In the genomic region with DNA sequence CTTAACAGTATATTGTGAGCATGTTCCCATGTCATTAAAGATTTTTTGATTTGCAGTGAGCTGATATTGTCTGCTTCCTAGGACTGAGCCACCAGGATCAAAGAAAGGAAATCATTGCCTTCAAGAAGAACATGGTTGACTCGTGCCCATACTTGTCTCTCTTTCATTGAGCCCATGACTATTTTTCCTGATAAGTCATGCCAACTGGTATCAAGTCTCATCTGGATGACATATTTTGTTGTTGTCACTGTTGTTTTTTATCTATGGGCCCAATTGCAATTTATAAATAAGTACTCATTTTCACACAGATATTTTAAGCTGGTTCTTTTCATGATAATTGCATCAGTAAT, we compare ENCODE assay signal across 27 cellular contexts. TPM values are rescaled to one million over a fixed set of nuclear protein-coding genes. Genes with fewer than 3 reads are reported as not detected.
A peak's percentile ranks its signal among the peaks of the same experiment; 100 is the strongest.
DNase-seq lines count a peak whose midpoint lies in the region; ATAC-seq and TF ChIP-seq lines count a peak whose summit lies in the region.
"Had no signal": no experiment of that assay in that cellular context is flagged by ENCODE, and none has a peak within 500 bp of the region (broad histone marks: within the 10 kb centered on the region; RNA-seq: fewer than 3 reads in every experiment).

No MANE protein-coding gene starts in this region.

- H4K20me1 ChIP-seq in DOHH2 (ENCODE audit: control insufficient read depth, insufficient read depth, low read depth, low read length) = no peaks in the 10 kb centered on the region

- no peaks in the 10 kb centered on the region for H3K36me3 ChIP-seq in DOHH2 (ENCODE audit: control insufficient read depth, low read length)
- H3K36me3 ChIP-seq in endodermal cell (ENCODE audit: control insufficient read depth, insufficient read depth, low read length) = no peaks in the 10 kb centered on the region
- no peaks in the 10 kb centered on the region for H3K36me3 ChIP-seq in spleen
- H3K36me3 ChIP-seq: HAP-1, heart left ventricle, left ventricle myocardium inferior, right atrium auricular region, tibial nerve had no signal

- H3K27me3 Mint-ChIP-seq in endodermal cell (ENCODE audit: insufficient read depth) = no peaks in the 10 kb centered on the region
- H3K27me3 Mint-ChIP-seq: activated CD8-positive, alpha-beta T cell treated with anti-CD3 and anti-CD28 coated beads for 36 hours; activated naive CD4-positive, alpha-beta T cell treated with anti-CD3 and anti-CD28 coated beads, Interleukin-2, amount 10 ng/mL, durations not matched to agents 7 days and 5 days; T-helper 17 cell had no signal

- WGBS in endodermal cell (ENCODE audit: insufficient coverage in 1 of 2, insufficient read length in 1 of 2), 2 experiments = 86 to 89% methylated on average over 1 of the region's 1 CpG
- WGBS in spleen, 5 donors = 53 to 80% (median 67%) methylated on average over 1 of the region's 1 CpG

- H3K27me3 ChIP-seq in DOHH2 (ENCODE audit: control insufficient read depth, low read length) = no peaks in the 10 kb centered on the region
- H3K27me3 ChIP-seq in endodermal cell (ENCODE audit: control insufficient read depth, insufficient read depth, low read length, poor library complexity, severe bottlenecking) = no peaks in the 10 kb centered on the region
- no peaks in the 10 kb centered on the region for H3K27me3 ChIP-seq in spleen (replicated peaks in 1 of 7)
- H3K27me3 ChIP-seq: heart left ventricle, right atrium auricular region, tibial nerve had no signal

- peaks cover 53% of the 10 kb centered on the region for H3K79me2 ChIP-seq in DOHH2 (ENCODE audit: control insufficient read depth, low read length)

- no peaks in the 10 kb centered on the region for H3K9me2 ChIP-seq in DOHH2 (replicated peaks; ENCODE audit: control insufficient read depth, low read length)

- TF ChIP-seq CTCF in DOHH2 (IDR thresholded peaks at IDR 0.05; ENCODE audit: low read depth, low read length, poor library complexity, severe bottlenecking) (no peak), endodermal cell (conservative IDR thresholded peaks at IDR 0.05) (no peak), spleen (IDR thresholded peaks at IDR 0.05 in 8 of 11, conservative IDR thresholded peaks at IDR 0.05 in 3 of 11) (no peak)

- H3K4me1 ChIP-seq in DOHH2 (ENCODE audit: control insufficient read depth, low read length) (peaks cover 96% of the 10 kb centered on the region), endodermal cell (ENCODE audit: control insufficient read depth, insufficient read depth, low read length) (peaks cover 6% of the 10 kb centered on the region), spleen (peaks cover 11 to 92% (median 48%) of the 10 kb centered on the region in 6 donors)
- H3K4me1 ChIP-seq: HAP-1, left ventricle myocardium inferior, right atrium auricular region, tibial nerve had no signal

- no peak overlapping the region for H3K9ac ChIP-seq in endodermal cell (ENCODE audit: extremely low read depth, low read length, poor library complexity, severe bottlenecking)

- H3K4me3 ChIP-seq in DOHH2 (ENCODE audit: low read length) (peak overlapping the region; percentile 76), endodermal cell (ENCODE audit: low read length) (no peak overlapping the region), spleen (peak overlapping the region in 1 of 8 donors; percentile 34)
- H3K4me3 ChIP-seq: HAP-1, heart left ventricle, left ventricle myocardium inferior, right atrium auricular region, tibial nerve had no signal

- no peak for ATAC-seq in HG03460 (IDR thresholded peaks at IDR 0.05; ENCODE audit: unreplicated experiment)
- ATAC-seq: activated CD8-positive, alpha-beta T cell treated with anti-CD3 and anti-CD28 coated beads for 36 hours; heart left ventricle had no signal

- no peaks in the 10 kb centered on the region for H3K9me3 Mint-ChIP-seq in endodermal cell
- H3K9me3 Mint-ChIP-seq: activated naive CD4-positive, alpha-beta T cell treated with anti-CD3 and anti-CD28 coated beads, Interleukin-2, amount 10 ng/mL, durations not matched to agents 7 days and 5 days had no signal

- H3K9me3 ChIP-seq in DOHH2 (ENCODE audit: control insufficient read depth, insufficient read depth, low read length) (no peaks in the 10 kb centered on the region), endodermal cell (ENCODE audit: control insufficient read depth, low read length) (no peaks in the 10 kb centered on the region), spleen (no peaks in the 10 kb centered on the region)
- H3K9me3 ChIP-seq: HAP-1, heart left ventricle, left ventricle myocardium inferior, right atrium auricular region, tibial nerve had no signal

- DNase-seq in LHCN-M2 (ENCODE audit: low read depth) (peak; percentile 52), endodermal cell (no peak), spleen (no peak), NOMO-1 (lab: John Stamatoyannopoulos, UW; ENCODE audit: unreplicated experiment in 2 of 2) (no peak)
- DNase-seq in effector CD8-positive, alpha-beta T cell (lab: John Stamatoyannopoulos, UW) = no peak
- DNase-seq: activated CD8-positive, alpha-beta T cell treated with anti-CD3 and anti-CD28 coated beads for 36 hours; activated naive CD4-positive, alpha-beta T cell treated with anti-CD3 and anti-CD28 coated beads, Interleukin-2, amount 10 ng/mL, durations not matched to agents 7 days and 5 days; activated T-cell treated with anti-CD3 and anti-CD28 coated beads, Interleukin-2, amount 50 U/mL, for 1 hour; DMS153; effector memory CD4-positive, alpha-beta T cell; heart left ventricle; left ventricle myocardium inferior; MV-4-11; NCI-H2029; NCI-H510A treated with DMSO at 0.1 percent for 48 hours; nucleus accumbens; SHP77; T-helper 17 cell had no signal

- intact Hi-C loops in spleen (cut with DNase I; ENCODE audit: low total_unique reads) = no loop called here

- no peak for TF ChIP-seq POLR2A in spleen (IDR thresholded peaks at IDR 0.05)

- H3K4me3 Mint-ChIP-seq in endodermal cell = no peak overlapping the region
- H3K4me3 Mint-ChIP-seq: activated CD8-positive, alpha-beta T cell treated with anti-CD3 and anti-CD28 coated beads for 36 hours; activated naive CD4-positive, alpha-beta T cell treated with anti-CD3 and anti-CD28 coated beads, Interleukin-2, amount 10 ng/mL, durations not matched to agents 7 days and 5 days had no signal

- H3K4me1 Mint-ChIP-seq in endodermal cell = peaks cover 14% of the 10 kb centered on the region

- peak overlapping the region; percentile 28 for H3K27ac Mint-ChIP-seq in endodermal cell
- H3K27ac Mint-ChIP-seq: activated CD8-positive, alpha-beta T cell treated with anti-CD3 and anti-CD28 coated beads for 36 hours; activated naive CD4-positive, alpha-beta T cell treated with anti-CD3 and anti-CD28 coated beads, Interleukin-2, amount 10 ng/mL, durations not matched to agents 7 days and 5 days; T-helper 17 cell had no signal

- peaks cover 69% of the 10 kb centered on the region for H3F3A ChIP-seq in DOHH2 (ENCODE audit: control insufficient read depth, insufficient read depth)

- no peaks in the 10 kb centered on the region for H3K36me3 Mint-ChIP-seq in endodermal cell (ENCODE audit: low read depth)

- H3K27ac ChIP-seq in DOHH2 (ENCODE audit: low read depth, low read length) (peak overlapping the region; percentile 100), endodermal cell (ENCODE audit: low read depth, low read length) (no peak overlapping the region), spleen (peak overlapping the region; percentile 63 to 91 (median 76))
- H3K27ac ChIP-seq: C4-2B, heart left ventricle, left ventricle myocardium inferior, right atrium auricular region, VCaP had no signal

- peak overlapping the region; percentile 99 for H3K4me2 ChIP-seq in DOHH2 (ENCODE audit: low read length)

RNA-seq across cellular contexts. Expression of a gene that starts 10.2 kb away (rescaled TPM):
- total RNA-seq in LHCN-M2 (2014; rRNA removed) (0.75 and 0.90 TPM in 2 replicates), endodermal cell (1 to 10 TPM; 2.9 to 9.4 TPM), spleen (100 to 1,000 TPM in 1 of 7 donors, 10 to 100 TPM in 6; 51.4 to 100 (median 72.0) TPM)
- not detected for polyA plus RNA-seq in LHCN-M2 (2012)
- polyA plus RNA-seq in endodermal cell (2013, experiment 1 of 2) = 0.36 TPM
- polyA plus RNA-seq in endodermal cell (2013, experiment 2 of 2) = 0.54 TPM
- polyA plus RNA-seq in spleen = 100 to 1,000 TPM in 1 of 3 donors, 10 to 100 TPM in 2; 70.3 to 112 (median 76.6) TPM
- total RNA-seq: astrocyte, IMR-90 had no signal
- polyA plus RNA-seq: IMR-90 had no signal

Comparison
In these comparisons a context has a peak if more than half of its experiments do, and no peak if none do; other contexts are left out.
1. RNA of a gene that starts 10.2 kb away (total RNA-seq): 51.4 to 100 TPM in spleen; 2.9 to 9.4 TPM in endodermal cell and 0.75 to 0.90 TPM in LHCN-M2; every median in the first group is over 4 times any median in the second.